12 cellular contexts compared by ENCODE assay signal in the genomic region with DNA sequence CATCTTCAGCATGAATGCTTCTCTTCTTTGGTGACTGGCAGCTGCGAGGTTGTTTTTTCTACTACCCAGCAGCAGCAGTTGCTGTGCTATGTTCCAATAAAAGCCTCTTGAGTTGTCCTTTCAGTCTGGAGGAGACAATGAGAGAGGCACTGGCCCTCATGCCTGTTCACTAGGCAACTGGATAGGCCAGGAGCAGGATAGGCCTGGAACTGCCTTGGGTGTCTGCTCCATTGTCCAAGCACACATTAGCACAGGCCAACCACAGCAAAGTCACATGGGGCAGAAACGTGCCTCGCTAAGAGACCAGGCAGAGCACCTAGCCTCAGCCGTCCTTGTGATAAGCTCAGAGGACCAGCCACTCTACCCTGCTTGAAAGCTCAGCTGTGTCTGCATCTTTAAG.
DNase-seq lines count a peak whose midpoint lies in the region; ATAC-seq and TF ChIP-seq lines count a peak whose summit lies in the region.
"Had no signal": no experiment of that assay in that cellular context is flagged by ENCODE, and none has a peak within 500 bp of the region (broad histone marks: within the 10 kb centered on the region; RNA-seq: fewer than 3 reads in every experiment).

No MANE protein-coding gene starts in this region.

- DNase-seq in NCI-H1092 treated with DMSO at 0.1 percent for 48 hours (lab: John Stamatoyannopoulos, UW) = peak; percentile 94
- DNase-seq in RPMI7951 (ENCODE audit: low read depth) = peak; percentile 32
- DNase-seq in left cardiac atrium = peak; percentile 64
- DNase-seq in progenitor cell of endocrine pancreas (ENCODE audit: low spot score, unreplicated experiment) = no peak
- no peak for DNase-seq in naive thymus-derived CD8-positive, alpha-beta T cell
- DNase-seq in GM10266 (ENCODE audit: extremely low spot score) = no peak
- DNase-seq in GM23248 = no peak
- no peak for DNase-seq in brain microvascular endothelial cell
- DNase-seq: activated B cell treated with CpG ODN at 0.5 μM for 24 hours; activated effector memory CD4-positive, alpha-beta T cell treated with anti-CD3 and anti-CD28 coated beads, Interleukin-2, amount 50 U/mL, for 16 hours had no signal

- H3K27ac ChIP-seq in GM23248 (no peak overlapping the region), brain microvascular endothelial cell (no peak overlapping the region)
- H3K27ac ChIP-seq: KMS-11 had no signal

- H3K4me3 ChIP-seq in GM23248 = no peak overlapping the region
- no peak overlapping the region for H3K4me3 ChIP-seq in brain microvascular endothelial cell (ENCODE audit: low read depth, low read length)

- TF ChIP-seq CTCF in progenitor cell of endocrine pancreas (IDR thresholded peaks at IDR 0.05; ENCODE audit: unreplicated experiment) (no peak), GM10266 (IDR thresholded peaks at IDR 0.05; ENCODE audit: control insufficient read depth, insufficient read depth, low read depth, missing control alignments) (no peak), brain microvascular endothelial cell (IDR thresholded peaks at IDR 0.05; ENCODE audit: low read depth, low read length, missing control alignments) (no peak)

- H2AFZ ChIP-seq in GM23248 = no peak overlapping the region

- H3K27me3 Mint-ChIP-seq in progenitor cell of endocrine pancreas = peaks cover 5% of the 10 kb centered on the region
- no peaks in the 10 kb centered on the region for H3K27me3 Mint-ChIP-seq in naive thymus-derived CD8-positive, alpha-beta T cell

- in situ Hi-C loops in GM23248 (cut with MboI) (no loop called here), brain microvascular endothelial cell (cut with HindIII; ENCODE audit: low pct_ligation_motif_present, low sequenced_read_pairs) (no loop called here)

- H3K27me3 ChIP-seq in GM23248 (replicated peaks; ENCODE audit: insufficient read depth) (peaks cover 14% of the 10 kb centered on the region), brain microvascular endothelial cell (replicated peaks) (no peaks in the 10 kb centered on the region)

- H3K36me3 Mint-ChIP-seq in progenitor cell of endocrine pancreas (ENCODE audit: insufficient read depth) = no peaks in the 10 kb centered on the region
- H3K36me3 Mint-ChIP-seq in naive thymus-derived CD8-positive, alpha-beta T cell = no peaks in the 10 kb centered on the region

- H3K9me2 ChIP-seq in GM23248 (ENCODE audit: insufficient read depth) = no peaks in the 10 kb centered on the region

- peaks cover 36% of the 10 kb centered on the region for H3K4me1 Mint-ChIP-seq in progenitor cell of endocrine pancreas (ENCODE audit: low read depth)
- H3K4me1 Mint-ChIP-seq in naive thymus-derived CD8-positive, alpha-beta T cell = peaks cover 0 to 11% (median 1%) of the 10 kb centered on the region in 4 donors
- H3K4me1 Mint-ChIP-seq: activated B cell treated with CpG ODN at 0.5 μM for 24 hours had no signal

- H3K9ac ChIP-seq in GM23248 = no peak overlapping the region
- H3K9ac ChIP-seq: KMS-11 had no signal

- no peaks in the 10 kb centered on the region for H3K9me3 Mint-ChIP-seq in progenitor cell of endocrine pancreas (ENCODE audit: low read depth)
- H3K9me3 Mint-ChIP-seq in naive thymus-derived CD8-positive, alpha-beta T cell = no peaks in the 10 kb centered on the region
- H3K9me3 Mint-ChIP-seq: activated B cell treated with CpG ODN at 0.5 μM for 24 hours had no signal

- H3K4me2 ChIP-seq in GM23248 (ENCODE audit: unreplicated experiment) = no peak overlapping the region
- H3K4me2 ChIP-seq: KMS-11 had no signal

- H3K79me2 ChIP-seq in GM23248 (ENCODE audit: insufficient read depth) = no peaks in the 10 kb centered on the region

- intact Hi-C loops in left cardiac atrium (cut with DNase I) = no loop called here

- peak; percentile 89 to 93 for ATAC-seq in left cardiac atrium
- ATAC-seq in naive thymus-derived CD8-positive, alpha-beta T cell = no peak
- ATAC-seq: Panc1 had no signal

- H3K27ac Mint-ChIP-seq in progenitor cell of endocrine pancreas = peak overlapping the region; percentile 39
- no peak overlapping the region for H3K27ac Mint-ChIP-seq in naive thymus-derived CD8-positive, alpha-beta T cell
- H3K27ac Mint-ChIP-seq: activated B cell treated with CpG ODN at 0.5 μM for 24 hours had no signal

- H3K36me3 ChIP-seq in GM23248 (ENCODE audit: low read depth) (no peaks in the 10 kb centered on the region), brain microvascular endothelial cell (replicated peaks) (no peaks in the 10 kb centered on the region)

- H3K4me1 ChIP-seq in GM23248 (ENCODE audit: insufficient read depth) = no peaks in the 10 kb centered on the region

- no peaks in the 10 kb centered on the region for H3K9me3 ChIP-seq in GM23248 (ENCODE audit: low read depth)

- H4K20me1 ChIP-seq in GM23248 (ENCODE audit: insufficient read depth) = no peaks in the 10 kb centered on the region

- POLR2A ChIA-PET in naive thymus-derived CD8-positive, alpha-beta T cell (lab: Charles Lee) = no interaction called here

- no peaks in the 10 kb centered on the region for H3F3A ChIP-seq in GM23248 (ENCODE audit: insufficient read depth)

- no peak overlapping the region for H3K4me3 Mint-ChIP-seq in progenitor cell of endocrine pancreas (ENCODE audit: low read depth)
- H3K4me3 Mint-ChIP-seq in naive thymus-derived CD8-positive, alpha-beta T cell = no peak overlapping the region
- H3K4me3 Mint-ChIP-seq: activated B cell treated with CpG ODN at 0.5 μM for 24 hours had no signal

- WGBS in GM23248 (ENCODE audit: low coverage in 1 of 2, low lambda C conversion rate in 2 of 2, missing lambda C conversion rate in 2 of 2), 2 experiments = 45 to 48% methylated on average over 4 of the region's 4 CpGs

Comparison
In these comparisons a context has a peak if more than half of its experiments do, and no peak if none do; other contexts are left out.
1. DNase-seq: peak in NCI-H1092 treated with DMSO at 0.1 percent for 48 hours (single experiment), RPMI7951 (single experiment) and left cardiac atrium (single experiment); none in progenitor cell of endocrine pancreas (single experiment), naive thymus-derived CD8-positive, alpha-beta T cell (0 of 10), GM10266 (single experiment), GM23248 (single experiment) and brain microvascular endothelial cell (single experiment).
2. ATAC-seq: peak in left cardiac atrium (2 of 2); none in naive thymus-derived CD8-positive, alpha-beta T cell (0 of 2).